Comparison of ENCODE assay signal across 8 cellular contexts in the genomic region with DNA sequence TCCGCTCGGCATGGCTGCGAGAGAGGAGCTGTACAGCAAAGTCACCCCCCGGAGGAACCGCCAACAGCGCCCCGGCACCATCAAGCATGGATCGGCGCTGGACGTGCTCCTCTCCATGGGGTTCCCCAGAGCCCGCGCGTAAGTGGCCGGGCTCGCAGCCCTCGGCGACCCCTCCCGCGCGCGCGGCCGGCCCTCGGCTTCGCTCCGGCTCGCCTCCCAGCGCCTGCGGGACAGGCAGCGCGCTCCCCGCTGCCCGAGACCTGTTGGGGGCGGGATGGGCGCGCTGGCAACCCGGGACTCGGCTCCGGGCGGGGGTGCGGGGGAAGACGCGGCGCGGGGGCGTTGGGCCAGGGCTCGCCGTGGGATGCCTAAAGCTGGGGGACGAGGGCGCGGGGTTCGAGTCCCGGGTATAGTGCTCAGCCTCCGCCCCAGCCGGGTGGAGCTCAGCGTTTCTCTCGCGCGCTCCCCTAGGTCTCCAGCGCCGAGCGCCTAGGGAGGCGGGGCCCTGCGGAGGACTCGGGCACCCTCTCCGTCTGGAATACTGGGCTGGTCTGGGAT. TPM values are rescaled to one million over a fixed set of nuclear protein-coding genes. Genes with fewer than 3 reads are reported as not detected.
DNase-seq lines count a peak whose midpoint lies in the region; ATAC-seq, FAIRE-seq and TF ChIP-seq lines count a peak whose summit lies in the region.

No MANE protein-coding gene starts in this region.

- no peaks in the 10 kb centered on the region for H3K36me3 ChIP-seq in H1 (ENCODE audit: control insufficient read depth in 2 of 4, insufficient read depth in 4 of 4, low read length in 3 of 4)

- peak overlapping the region; percentile 70 to 88 (median 72) for H3K4me3 ChIP-seq in H1 (ENCODE audit: extremely low read depth in 1 of 4, insufficient read depth in 2 of 4, low read depth in 3 of 4, low read length in 4 of 4)
- H3K4me3 ChIP-seq in mononuclear cell (ENCODE audit: low read length): peak overlapping the region; percentile 81

- H3K79me1 ChIP-seq in H1 (ENCODE audit: low read depth, low read length): no peaks in the 10 kb centered on the region; the same call in 1 of the 2 replicates

- FAIRE-seq in GM12892 (lab: Jason Lieb, UNC) (no peak), H1 (lab: Jason Lieb, UNC) (no peak)

- no peak for TF ChIP-seq CTCF in H1 (IDR thresholded peaks at IDR 0.05; ENCODE audit: control extremely low read depth in 1 of 3, insufficient read depth in 1 of 3, low read depth in 1 of 3, low read length in 3 of 3)

- TF ChIP-seq POLR2A in GM12892 (IDR thresholded peaks at IDR 0.05; ENCODE audit: low read depth, low read length): no peak
- no peak for TF ChIP-seq POLR2A in H1 (IDR thresholded peaks at IDR 0.05; ENCODE audit: control extremely low read depth in 1 of 2, low read depth in 2 of 2, low read length in 2 of 2)

- peaks cover 10% of the 10 kb centered on the region for H3K23me2 ChIP-seq in H1 (ENCODE audit: low read depth, low read length)

- H3K4me2 ChIP-seq in H1 (ENCODE audit: insufficient read depth in 1 of 2, low read depth in 2 of 2, low read length in 2 of 2): peak overlapping the region; percentile 84 to 86

- peaks cover 0 to 21% (median 13%) of the 10 kb centered on the region in 4 experiments; a peak in 6 of 7 replicates for H3K27me3 ChIP-seq in H1 (replicated peaks in 1 of 4; ENCODE audit: control insufficient read depth in 3 of 4, extremely low read depth in 1 of 4, insufficient read depth in 3 of 4, low read length in 3 of 4)
- H3K27me3 ChIP-seq in mononuclear cell (ENCODE audit: insufficient read depth, low read length): peaks cover 3% of the 10 kb centered on the region

- peaks cover 1 to 12% of the 10 kb centered on the region in 2 donors for H3K27me3 Mint-ChIP-seq in stimulated activated naive B cell treated with anti-CD40 and anti-IgM and Interleukin-4, amounts not matched to agents 10 μg/mL and 1 μg/mL and 100 μg/mL, for 72 hours

- no peak for TF ChIP-seq EP300 in H1 (IDR thresholded peaks at IDR 0.05; ENCODE audit: borderline replicate concordance in 1 of 2, low read depth in 2 of 2, low read length in 2 of 2)

- CTCF ChIA-PET in H1 (lab: Charles Lee; ENCODE audit: partially characterized antibody): interaction anchor here (0.6 to 3.0 kb wide), 24 partner anchors 11 to 532 kb away, joined by 3 to 14 read pairs (median 4); a partner anchor contains a TSS

- DNase-seq in GM12892 (ENCODE audit: insufficient read length): peak; percentile 42
- peak; percentile 72 for DNase-seq in NCI-H1092 treated with DMSO at 0.1 percent for 48 hours (lab: John Stamatoyannopoulos, UW)
- DNase-seq in activated CD8-positive, alpha-beta memory T cell treated with anti-CD3 and anti-CD28 coated beads for 4 hours (ENCODE audit: low read depth in 2 of 2): peak; percentile 19 to 34
- DNase-seq in H1 (ENCODE audit: low read depth in 1 of 2, low spot score in 2 of 2): peak in 1 of 2 experiments; percentile 81
- peak; percentile 39 for DNase-seq in stimulated activated naive B cell treated with anti-CD40 and anti-IgM and Interleukin-4, amounts not matched to agents 10 μg/mL and 1 μg/mL and 100 μg/mL, for 72 hours
- DNase-seq in NCI-H510A treated with DMSO at 0.1 percent for 48 hours (lab: John Stamatoyannopoulos, UW): no peak

- H2BK120ac ChIP-seq in H1 (replicated peaks; ENCODE audit: low read depth, low read length): peak overlapping the region; percentile 26

- H4K8ac ChIP-seq in H1 (ENCODE audit: extremely low read depth, insufficient read depth, low read length): peak overlapping the region; percentile 86; the same call in 1 of the 2 replicates

- peak overlapping the region; percentile 68 for H3K18ac ChIP-seq in H1 (ENCODE audit: extremely low read depth, low read length)

- no peak overlapping the region for H3K27ac ChIP-seq in H1 (ENCODE audit: low read depth, low read length)

- H3K56ac ChIP-seq in H1 (replicated peaks; ENCODE audit: insufficient read length, low read depth, low read length): peak overlapping the region; percentile 72

- H2BK12ac ChIP-seq in H1 (ENCODE audit: low read depth, low read length): no peak overlapping the region

- TF ChIP-seq RAD21 in H1 (IDR thresholded peaks at IDR 0.05 in 1 of 2, conservative IDR thresholded peaks at IDR 0.05 in 1 of 2; ENCODE audit: low read depth in 2 of 2, low read length in 2 of 2): no peak

- H3K36me3 Mint-ChIP-seq in stimulated activated naive B cell treated with anti-CD40 and anti-IgM and Interleukin-4, amounts not matched to agents 10 μg/mL and 1 μg/mL and 100 μg/mL, for 72 hours: peaks cover 9 to 23% of the 10 kb centered on the region in 2 donors

- no peak overlapping the region for H2BK15ac ChIP-seq in H1 (ENCODE audit: low read length)

- H3K14ac ChIP-seq in H1 (ENCODE audit: insufficient read length): no peak overlapping the region

- H4K91ac ChIP-seq in H1 (replicated peaks; ENCODE audit: insufficient read length, low read length): peak overlapping the region; percentile 32

- POLR2A ChIA-PET in H1 (lab: Charles Lee; ENCODE audit: partially characterized antibody): interaction anchor here (0.8 to 1.7 kb wide), 6 partner anchors 9 to 406 kb away, joined by 3 to 5 read pairs (median 4); a partner anchor contains a TSS

- H3K4me1 Mint-ChIP-seq in stimulated activated naive B cell treated with anti-CD40 and anti-IgM and Interleukin-4, amounts not matched to agents 10 μg/mL and 1 μg/mL and 100 μg/mL, for 72 hours: peaks cover 20 to 48% of the 10 kb centered on the region in 2 donors

- H3K4me3 Mint-ChIP-seq in stimulated activated naive B cell treated with anti-CD40 and anti-IgM and Interleukin-4, amounts not matched to agents 10 μg/mL and 1 μg/mL and 100 μg/mL, for 72 hours: peak overlapping the region; percentile 94 to 98

- H3K79me2 ChIP-seq in H1 (ENCODE audit: control insufficient read depth in 1 of 2, insufficient read depth in 2 of 2, low read length in 2 of 2): no peaks in the 10 kb centered on the region

- H4K20me1 ChIP-seq in H1 (replicated peaks in 1 of 2; ENCODE audit: control insufficient read depth in 1 of 2, insufficient read depth in 2 of 2, low read length in 2 of 2): peaks cover 0 to 2% of the 10 kb centered on the region in 2 experiments

- H3K4me1 ChIP-seq in H1 (replicated peaks in 1 of 4; ENCODE audit: control insufficient read depth in 3 of 4, insufficient read depth in 4 of 4, low read length in 3 of 4) (peaks cover 0 to 10% (median 3%) of the 10 kb centered on the region in 4 experiments; a peak in 6 of 7 replicates), mononuclear cell (ENCODE audit: insufficient read depth, low read length) (peaks cover 61% of the 10 kb centered on the region)

- no peak overlapping the region for H3K4ac ChIP-seq in H1 (replicated peaks; ENCODE audit: insufficient read length, low read depth, low read length)

- ATAC-seq in HG02610 (IDR thresholded peaks at IDR 0.05; ENCODE audit: unreplicated experiment): peak; percentile 48
- peak; percentile 66 to 73 for ATAC-seq in stimulated activated naive B cell treated with anti-CD40 and anti-IgM and Interleukin-4, amounts not matched to agents 10 μg/mL and 1 μg/mL and 100 μg/mL, for 72 hours (replicated peaks)

- peak overlapping the region; percentile 60; the same call in 1 of the 2 replicates for H2BK5ac ChIP-seq in H1 (ENCODE audit: low read depth, low read length)

- peak overlapping the region; percentile 93 for H3K27ac Mint-ChIP-seq in stimulated activated naive B cell treated with anti-CD40 and anti-IgM and Interleukin-4, amounts not matched to agents 10 μg/mL and 1 μg/mL and 100 μg/mL, for 72 hours

- H2BK20ac ChIP-seq in H1 (ENCODE audit: low read length): no peak overlapping the region

- H3K9me3 ChIP-seq in H1 (ENCODE audit: insufficient read depth in 2 of 2, low read depth in 1 of 2, low read length in 1 of 2): no peaks in the 10 kb centered on the region
- H3K9me3 ChIP-seq in mononuclear cell (ENCODE audit: low read depth, low read length): no peaks in the 10 kb centered on the region

- no peaks in the 10 kb centered on the region for H3K9me3 Mint-ChIP-seq in stimulated activated naive B cell treated with anti-CD40 and anti-IgM and Interleukin-4, amounts not matched to agents 10 μg/mL and 1 μg/mL and 100 μg/mL, for 72 hours

- peak overlapping the region; percentile 18; the same call in 1 of the 2 replicates for H2AFZ ChIP-seq in H1 (ENCODE audit: low read length)

- H4K5ac ChIP-seq in H1 (ENCODE audit: insufficient read length, low read depth, low read length): peak overlapping the region; percentile 41

- H3K23ac ChIP-seq in H1 (ENCODE audit: insufficient read length): no peak overlapping the region

- peak overlapping the region; percentile 16 to 65 (median 50); a peak in 5 of 7 replicates for H3K9ac ChIP-seq in H1 (replicated peaks in 1 of 4; ENCODE audit: extremely low read depth in 1 of 4, low read depth in 3 of 4, low read length in 3 of 4)

- no peak overlapping the region for H2AK5ac ChIP-seq in H1 (ENCODE audit: low read depth, low read length)

- WGBS in H1 (ENCODE audit: extremely low coverage in 1 of 2, insufficient coverage in 1 of 2, insufficient read length in 1 of 2, insufficient replicate concordance in 2 of 2, low coverage in 1 of 2, low lambda C conversion rate in 2 of 2, missing lambda C conversion rate in 1 of 2), 2 experiments: 1% methylated on average over 30 of the region's 66 CpGs; no CpG with 5 or more reads in 1 of the 2 experiments

TF ChIP-seq in H1, 55 proteins besides CTCF, POLR2A, EP300 and RAD21 (continues in another document):
- TF ChIP-seq CBX8 (IDR thresholded peaks at IDR 0.05; ENCODE audit: borderline replicate concordance, low read depth, low read length) (no peak), HDAC2 (IDR thresholded peaks at IDR 0.05; ENCODE audit: borderline replicate concordance in 1 of 2, low read depth in 2 of 2, low read length in 2 of 2) (0 out of 4 replicates have a peak, but pooled peaks of 1 of the 2 experiments have one; percentile 13), SUZ12 (IDR thresholded peaks at IDR 0.05; ENCODE audit: low read length) (0 out of 2 replicates have a peak, but pooled peaks have one; percentile 31), PHF8 (conservative IDR thresholded peaks at IDR 0.05; ENCODE audit: low read depth, low read length) (peak; percentile 51; the same call in 1 of the 2 replicates), MAFK (IDR thresholded peaks at IDR 0.05; ENCODE audit: low read depth, low read length) (no peak), ASH2L (IDR thresholded peaks at IDR 0.05; ENCODE audit: low read length) (peak; percentile 86), TBP (IDR thresholded peaks at IDR 0.05; ENCODE audit: low read depth, low read length) (no peak)

RNA-seq across cellular contexts. Expression of a gene that starts 0.6 kb away (rescaled TPM):
- 6.4 TPM for polyA plus RNA-seq in GM12892 (2012; ENCODE audit: missing spikeins)
- 8.9 and 9.5 TPM in 2 replicates for total RNA-seq in H1 (2021; fragmentation: NEBNext Ultra II Directional; extraction: Animal tissue kit (Norgen Biotek cat#: 25700))
- polyA plus RNA-seq in H1 (2011; rRNA removed): 7.5 and 7.6 TPM in 2 replicates
- polyA plus RNA-seq in H1 (2011; cell fraction: cytosol; rRNA removed): 5.0 TPM
- polyA plus RNA-seq in H1 (2011; cell fraction: nucleus; rRNA removed): 7.6 TPM
- 4.4 to 7.8 TPM (median 5.7 TPM) in 4 replicates for polyA plus RNA-seq in H1 (2012, experiment 1 of 2)
- 0.92 TPM for polyA plus RNA-seq in H1 (2012, experiment 2 of 2)
- polyA plus RNA-seq in H1 (2013, experiment 1 of 2): 4.3 TPM
- 4.7 TPM for polyA plus RNA-seq in H1 (2013, experiment 2 of 2)
- 17.4 and 24.7 TPM in 2 replicates for polyA minus RNA-seq in H1 (2011; rRNA and poly(A)+ RNA removed)
- 4.4 TPM for polyA minus RNA-seq in H1 (2011; cell fraction: cytosol; rRNA and poly(A)+ RNA removed)
- 22.5 TPM for polyA minus RNA-seq in H1 (2011; cell fraction: nucleus; rRNA and poly(A)+ RNA removed)
- 16.3 TPM for total RNA-seq in mononuclear cell
